ENCODE assay signal across 1 cellular context in the genomic region with DNA sequence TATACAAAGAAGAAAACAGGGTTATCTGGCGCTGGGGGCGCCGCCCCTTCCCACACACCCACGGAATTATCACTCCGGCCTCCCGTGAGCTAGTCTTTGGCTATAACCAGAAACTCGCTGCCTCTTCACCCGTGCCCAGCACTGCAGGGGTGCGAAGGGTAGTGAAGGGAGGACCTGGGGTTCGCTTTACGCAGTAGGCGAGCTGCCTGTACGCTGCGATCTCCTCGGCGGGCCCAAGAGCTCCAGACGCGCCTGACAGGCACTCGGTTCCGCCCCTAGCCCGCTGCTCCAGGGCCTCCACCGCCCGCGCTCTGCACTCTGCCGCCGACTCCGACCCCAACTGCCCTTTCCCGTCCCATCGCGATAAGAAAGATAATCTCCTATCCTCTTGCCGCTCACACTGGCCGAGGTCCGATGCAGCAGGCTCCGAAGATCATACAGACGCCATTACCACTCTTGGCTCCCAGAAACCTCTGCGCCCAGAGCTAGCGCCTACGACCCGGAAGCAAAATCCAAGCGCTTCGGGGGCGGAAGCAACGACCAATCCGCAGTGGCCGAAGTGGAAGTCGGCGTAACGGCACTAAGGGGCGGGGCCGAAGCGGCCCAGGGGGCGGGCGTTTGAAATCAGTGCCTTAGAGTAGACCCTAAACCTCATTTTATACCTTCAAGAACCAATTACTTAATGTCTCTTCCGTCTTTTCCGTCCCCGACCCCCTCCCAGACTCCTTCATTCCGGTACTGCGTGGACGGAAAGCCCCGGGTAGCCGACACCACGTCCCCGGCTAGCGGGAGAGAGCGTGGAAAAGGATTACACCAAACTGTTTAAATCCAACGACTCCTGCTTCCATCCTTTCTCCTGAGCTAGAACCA.
TF ChIP-seq lines count a peak whose summit lies in the region.

A gene (minus strand): TSS at position 458 of the 870 bp plus-strand sequence. CDS start 1,371 bp downstream, outside the sequence.
A gene (plus strand): TSS at position 611 of the 870 bp plus-strand sequence. CDS start 23,664 bp downstream, outside the sequence.

TF ChIP-seq in HepG2, 621 proteins besides CTCF, POLR2A, EP300 and RAD21 (continued from another document and continues in another):
- TF ChIP-seq, protein P1, sequence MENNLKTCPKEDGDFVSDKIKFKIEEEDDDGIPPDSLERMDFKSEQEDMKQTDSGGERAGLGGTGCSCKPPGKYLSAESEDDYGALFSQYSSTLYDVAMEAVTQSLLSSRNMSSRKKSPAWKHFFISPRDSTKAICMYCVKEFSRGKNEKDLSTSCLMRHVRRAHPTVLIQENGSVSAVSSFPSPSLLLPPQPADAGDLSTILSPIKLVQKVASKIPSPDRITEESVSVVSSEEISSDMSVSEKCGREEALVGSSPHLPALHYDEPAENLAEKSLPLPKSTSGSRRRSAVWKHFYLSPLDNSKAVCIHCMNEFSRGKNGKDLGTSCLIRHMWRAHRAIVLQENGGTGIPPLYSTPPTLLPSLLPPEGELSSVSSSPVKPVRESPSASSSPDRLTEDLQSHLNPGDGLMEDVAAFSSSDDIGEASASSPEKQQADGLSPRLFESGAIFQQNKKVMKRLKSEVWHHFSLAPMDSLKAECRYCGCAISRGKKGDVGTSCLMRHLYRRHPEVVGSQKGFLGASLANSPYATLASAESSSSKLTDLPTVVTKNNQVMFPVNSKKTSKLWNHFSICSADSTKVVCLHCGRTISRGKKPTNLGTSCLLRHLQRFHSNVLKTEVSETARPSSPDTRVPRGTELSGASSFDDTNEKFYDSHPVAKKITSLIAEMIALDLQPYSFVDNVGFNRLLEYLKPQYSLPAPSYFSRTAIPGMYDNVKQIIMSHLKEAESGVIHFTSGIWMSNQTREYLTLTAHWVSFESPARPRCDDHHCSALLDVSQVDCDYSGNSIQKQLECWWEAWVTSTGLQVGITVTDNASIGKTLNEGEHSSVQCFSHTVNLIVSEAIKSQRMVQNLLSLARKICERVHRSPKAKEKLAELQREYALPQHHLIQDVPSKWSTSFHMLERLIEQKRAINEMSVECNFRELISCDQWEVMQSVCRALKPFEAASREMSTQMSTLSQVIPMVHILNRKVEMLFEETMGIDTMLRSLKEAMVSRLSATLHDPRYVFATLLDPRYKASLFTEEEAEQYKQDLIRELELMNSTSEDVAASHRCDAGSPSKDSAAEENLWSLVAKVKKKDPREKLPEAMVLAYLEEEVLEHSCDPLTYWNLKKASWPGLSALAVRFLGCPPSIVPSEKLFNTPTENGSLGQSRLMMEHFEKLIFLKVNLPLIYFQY (CRISPR knock-in tag; IDR thresholded peaks at IDR 0.05; ENCODE audit: borderline replicate concordance) = no peak
- TF ChIP-seq KLF11 (CRISPR knock-in tag; IDR thresholded peaks at IDR 0.05) = 0 out of 2 replicates have a peak, but pooled peaks have one; percentile 56
- TF ChIP-seq, protein P2, sequence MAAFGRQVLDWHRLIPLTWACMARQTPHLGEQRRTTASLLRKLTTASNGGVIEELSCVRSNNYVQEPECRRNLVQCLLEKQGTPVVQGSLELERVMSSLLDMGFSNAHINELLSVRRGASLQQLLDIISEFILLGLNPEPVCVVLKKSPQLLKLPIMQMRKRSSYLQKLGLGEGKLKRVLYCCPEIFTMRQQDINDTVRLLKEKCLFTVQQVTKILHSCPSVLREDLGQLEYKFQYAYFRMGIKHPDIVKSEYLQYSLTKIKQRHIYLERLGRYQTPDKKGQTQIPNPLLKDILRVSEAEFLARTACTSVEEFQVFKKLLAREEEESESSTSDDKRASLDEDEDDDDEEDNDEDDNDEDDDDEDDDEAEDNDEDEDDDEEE (CRISPR knock-in tag; IDR thresholded peaks at IDR 0.05) = 0 out of 2 replicates have a peak, but pooled peaks have one; percentile 39
- no peak for TF ChIP-seq TAF15 (IDR thresholded peaks at IDR 0.05; ENCODE audit: low read depth, low read length, poor library complexity, severe bottlenecking)
- no peak for TF ChIP-seq ZNF746 (CRISPR knock-in tag; IDR thresholded peaks at IDR 0.05)
- no peak for TF ChIP-seq MAFF (IDR thresholded peaks at IDR 0.05; ENCODE audit: low read depth, low read length)
- TF ChIP-seq, protein P3, sequence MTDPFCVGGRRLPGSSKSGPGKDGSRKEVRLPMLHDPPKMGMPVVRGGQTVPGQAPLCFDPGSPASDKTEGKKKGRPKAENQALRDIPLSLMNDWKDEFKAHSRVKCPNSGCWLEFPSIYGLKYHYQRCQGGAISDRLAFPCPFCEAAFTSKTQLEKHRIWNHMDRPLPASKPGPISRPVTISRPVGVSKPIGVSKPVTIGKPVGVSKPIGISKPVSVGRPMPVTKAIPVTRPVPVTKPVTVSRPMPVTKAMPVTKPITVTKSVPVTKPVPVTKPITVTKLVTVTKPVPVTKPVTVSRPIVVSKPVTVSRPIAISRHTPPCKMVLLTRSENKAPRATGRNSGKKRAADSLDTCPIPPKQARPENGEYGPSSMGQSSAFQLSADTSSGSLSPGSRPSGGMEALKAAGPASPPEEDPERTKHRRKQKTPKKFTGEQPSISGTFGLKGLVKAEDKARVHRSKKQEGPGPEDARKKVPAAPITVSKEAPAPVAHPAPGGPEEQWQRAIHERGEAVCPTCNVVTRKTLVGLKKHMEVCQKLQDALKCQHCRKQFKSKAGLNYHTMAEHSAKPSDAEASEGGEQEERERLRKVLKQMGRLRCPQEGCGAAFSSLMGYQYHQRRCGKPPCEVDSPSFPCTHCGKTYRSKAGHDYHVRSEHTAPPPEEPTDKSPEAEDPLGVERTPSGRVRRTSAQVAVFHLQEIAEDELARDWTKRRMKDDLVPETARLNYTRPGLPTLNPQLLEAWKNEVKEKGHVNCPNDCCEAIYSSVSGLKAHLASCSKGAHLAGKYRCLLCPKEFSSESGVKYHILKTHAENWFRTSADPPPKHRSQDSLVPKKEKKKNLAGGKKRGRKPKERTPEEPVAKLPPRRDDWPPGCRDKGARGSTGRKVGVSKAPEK (CRISPR knock-in tag; IDR thresholded peaks at IDR 0.05; ENCODE audit: borderline replicate concordance) = no peak
- TF ChIP-seq ZNF792 (CRISPR knock-in tag; IDR thresholded peaks at IDR 0.05) = peak; percentile 37; the same call in 1 of the 2 replicates
- TF ChIP-seq HDAC1 (CRISPR knock-in tag; IDR thresholded peaks at IDR 0.05) = peak; percentile 93
- TF ChIP-seq, protein P4, sequence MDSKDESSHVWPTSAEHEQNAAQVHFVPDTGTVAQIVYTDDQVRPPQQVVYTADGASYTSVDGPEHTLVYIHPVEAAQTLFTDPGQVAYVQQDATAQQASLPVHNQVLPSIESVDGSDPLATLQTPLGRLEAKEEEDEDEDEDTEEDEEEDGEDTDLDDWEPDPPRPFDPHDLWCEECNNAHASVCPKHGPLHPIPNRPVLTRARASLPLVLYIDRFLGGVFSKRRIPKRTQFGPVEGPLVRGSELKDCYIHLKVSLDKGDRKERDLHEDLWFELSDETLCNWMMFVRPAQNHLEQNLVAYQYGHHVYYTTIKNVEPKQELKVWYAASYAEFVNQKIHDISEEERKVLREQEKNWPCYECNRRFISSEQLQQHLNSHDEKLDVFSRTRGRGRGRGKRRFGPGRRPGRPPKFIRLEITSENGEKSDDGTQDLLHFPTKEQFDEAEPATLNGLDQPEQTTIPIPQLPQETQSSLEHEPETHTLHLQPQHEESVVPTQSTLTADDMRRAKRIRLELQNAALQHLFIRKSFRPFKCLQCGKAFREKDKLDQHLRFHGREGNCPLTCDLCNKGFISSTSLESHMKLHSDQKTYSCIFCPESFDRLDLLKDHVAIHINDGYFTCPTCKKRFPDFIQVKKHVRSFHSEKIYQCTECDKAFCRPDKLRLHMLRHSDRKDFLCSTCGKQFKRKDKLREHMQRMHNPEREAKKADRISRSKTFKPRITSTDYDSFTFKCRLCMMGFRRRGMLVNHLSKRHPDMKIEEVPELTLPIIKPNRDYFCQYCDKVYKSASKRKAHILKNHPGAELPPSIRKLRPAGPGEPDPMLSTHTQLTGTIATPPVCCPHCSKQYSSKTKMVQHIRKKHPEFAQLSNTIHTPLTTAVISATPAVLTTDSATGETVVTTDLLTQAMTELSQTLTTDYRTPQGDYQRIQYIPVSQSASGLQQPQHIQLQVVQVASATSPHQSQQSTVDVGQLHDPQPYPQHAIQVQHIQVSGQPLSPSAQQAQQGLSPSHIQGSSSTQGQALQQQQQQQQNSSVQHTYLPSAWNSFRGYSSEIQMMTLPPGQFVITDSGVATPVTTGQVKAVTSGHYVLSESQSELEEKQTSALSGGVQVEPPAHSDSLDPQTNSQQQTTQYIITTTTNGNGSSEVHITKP (CRISPR knock-in tag; IDR thresholded peaks at IDR 0.05; ENCODE audit: low read depth) = peak; percentile 38; the same call in 1 of the 2 replicates
- TF ChIP-seq, protein P5, sequence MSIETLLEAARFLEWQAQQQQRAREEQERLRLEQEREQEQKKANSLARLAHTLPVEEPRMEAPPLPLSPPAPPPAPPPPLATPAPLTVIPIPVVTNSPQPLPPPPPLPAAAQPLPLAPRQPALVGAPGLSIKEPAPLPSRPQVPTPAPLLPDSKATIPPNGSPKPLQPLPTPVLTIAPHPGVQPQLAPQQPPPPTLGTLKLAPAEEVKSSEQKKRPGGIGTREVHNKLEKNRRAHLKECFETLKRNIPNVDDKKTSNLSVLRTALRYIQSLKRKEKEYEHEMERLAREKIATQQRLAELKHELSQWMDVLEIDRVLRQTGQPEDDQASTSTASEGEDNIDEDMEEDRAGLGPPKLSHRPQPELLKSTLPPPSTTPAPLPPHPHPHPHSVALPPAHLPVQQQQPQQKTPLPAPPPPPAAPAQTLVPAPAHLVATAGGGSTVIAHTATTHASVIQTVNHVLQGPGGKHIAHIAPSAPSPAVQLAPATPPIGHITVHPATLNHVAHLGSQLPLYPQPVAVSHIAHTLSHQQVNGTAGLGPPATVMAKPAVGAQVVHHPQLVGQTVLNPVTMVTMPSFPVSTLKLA (IDR thresholded peaks at IDR 0.05) = no peak
- no peak for TF ChIP-seq ZNF850 (CRISPR knock-in tag; conservative IDR thresholded peaks at IDR 0.05)
- TF ChIP-seq, protein P6, sequence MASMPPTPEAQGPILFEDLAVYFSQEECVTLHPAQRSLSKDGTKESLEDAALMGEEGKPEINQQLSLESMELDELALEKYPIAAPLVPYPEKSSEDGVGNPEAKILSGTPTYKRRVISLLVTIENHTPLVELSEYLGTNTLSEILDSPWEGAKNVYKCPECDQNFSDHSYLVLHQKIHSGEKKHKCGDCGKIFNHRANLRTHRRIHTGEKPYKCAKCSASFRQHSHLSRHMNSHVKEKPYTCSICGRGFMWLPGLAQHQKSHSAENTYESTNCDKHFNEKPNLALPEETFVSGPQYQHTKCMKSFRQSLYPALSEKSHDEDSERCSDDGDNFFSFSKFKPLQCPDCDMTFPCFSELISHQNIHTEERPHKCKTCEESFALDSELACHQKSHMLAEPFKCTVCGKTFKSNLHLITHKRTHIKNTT (CRISPR knock-in tag; IDR thresholded peaks at IDR 0.05) = no peak
- no peak for TF ChIP-seq SOX13 (IDR thresholded peaks at IDR 0.05)
- TF ChIP-seq SOX13 (CRISPR knock-in tag; conservative IDR thresholded peaks at IDR 0.05 in 1 of 2, IDR thresholded peaks at IDR 0.05 in 1 of 2) = 0 out of 4 replicates have a peak, but pooled peaks of 1 of the 2 experiments have one; percentile 19
- TF ChIP-seq ZNF549 (CRISPR knock-in tag; IDR thresholded peaks at IDR 0.05) = no peak
- TF ChIP-seq, protein P7, sequence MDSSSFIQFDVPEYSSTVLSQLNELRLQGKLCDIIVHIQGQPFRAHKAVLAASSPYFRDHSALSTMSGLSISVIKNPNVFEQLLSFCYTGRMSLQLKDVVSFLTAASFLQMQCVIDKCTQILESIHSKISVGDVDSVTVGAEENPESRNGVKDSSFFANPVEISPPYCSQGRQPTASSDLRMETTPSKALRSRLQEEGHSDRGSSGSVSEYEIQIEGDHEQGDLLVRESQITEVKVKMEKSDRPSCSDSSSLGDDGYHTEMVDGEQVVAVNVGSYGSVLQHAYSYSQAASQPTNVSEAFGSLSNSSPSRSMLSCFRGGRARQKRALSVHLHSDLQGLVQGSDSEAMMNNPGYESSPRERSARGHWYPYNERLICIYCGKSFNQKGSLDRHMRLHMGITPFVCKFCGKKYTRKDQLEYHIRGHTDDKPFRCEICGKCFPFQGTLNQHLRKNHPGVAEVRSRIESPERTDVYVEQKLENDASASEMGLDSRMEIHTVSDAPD (CRISPR knock-in tag; IDR thresholded peaks at IDR 0.05) = no peak
- TF ChIP-seq ZNF670 (CRISPR knock-in tag; IDR thresholded peaks at IDR 0.05; ENCODE audit: borderline replicate concordance) = 0 out of 2 replicates have a peak, but pooled peaks have one; percentile 22
- TF ChIP-seq, protein P8, sequence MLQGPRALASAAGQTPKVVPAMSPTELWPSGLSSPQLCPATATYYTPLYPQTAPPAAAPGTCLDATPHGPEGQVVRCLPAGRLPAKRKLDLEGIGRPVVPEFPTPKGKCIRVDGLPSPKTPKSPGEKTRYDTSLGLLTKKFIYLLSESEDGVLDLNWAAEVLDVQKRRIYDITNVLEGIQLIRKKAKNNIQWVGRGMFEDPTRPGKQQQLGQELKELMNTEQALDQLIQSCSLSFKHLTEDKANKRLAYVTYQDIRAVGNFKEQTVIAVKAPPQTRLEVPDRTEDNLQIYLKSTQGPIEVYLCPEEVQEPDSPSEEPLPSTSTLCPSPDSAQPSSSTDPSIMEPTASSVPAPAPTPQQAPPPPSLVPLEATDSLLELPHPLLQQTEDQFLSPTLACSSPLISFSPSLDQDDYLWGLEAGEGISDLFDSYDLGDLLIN (CRISPR knock-in tag; IDR thresholded peaks at IDR 0.05; ENCODE audit: borderline replicate concordance) = no peak
- 0 out of 2 replicates have a peak, but pooled peaks have one; percentile 62 for TF ChIP-seq ZNF451 (CRISPR knock-in tag; IDR thresholded peaks at IDR 0.05)
- no peak for TF ChIP-seq ZNF614 (CRISPR knock-in tag; IDR thresholded peaks at IDR 0.05; ENCODE audit: borderline replicate concordance)
- TF ChIP-seq ZNF326 (CRISPR knock-in tag; IDR thresholded peaks at IDR 0.05; ENCODE audit: borderline replicate concordance) = no peak
- TF ChIP-seq, protein P9, sequence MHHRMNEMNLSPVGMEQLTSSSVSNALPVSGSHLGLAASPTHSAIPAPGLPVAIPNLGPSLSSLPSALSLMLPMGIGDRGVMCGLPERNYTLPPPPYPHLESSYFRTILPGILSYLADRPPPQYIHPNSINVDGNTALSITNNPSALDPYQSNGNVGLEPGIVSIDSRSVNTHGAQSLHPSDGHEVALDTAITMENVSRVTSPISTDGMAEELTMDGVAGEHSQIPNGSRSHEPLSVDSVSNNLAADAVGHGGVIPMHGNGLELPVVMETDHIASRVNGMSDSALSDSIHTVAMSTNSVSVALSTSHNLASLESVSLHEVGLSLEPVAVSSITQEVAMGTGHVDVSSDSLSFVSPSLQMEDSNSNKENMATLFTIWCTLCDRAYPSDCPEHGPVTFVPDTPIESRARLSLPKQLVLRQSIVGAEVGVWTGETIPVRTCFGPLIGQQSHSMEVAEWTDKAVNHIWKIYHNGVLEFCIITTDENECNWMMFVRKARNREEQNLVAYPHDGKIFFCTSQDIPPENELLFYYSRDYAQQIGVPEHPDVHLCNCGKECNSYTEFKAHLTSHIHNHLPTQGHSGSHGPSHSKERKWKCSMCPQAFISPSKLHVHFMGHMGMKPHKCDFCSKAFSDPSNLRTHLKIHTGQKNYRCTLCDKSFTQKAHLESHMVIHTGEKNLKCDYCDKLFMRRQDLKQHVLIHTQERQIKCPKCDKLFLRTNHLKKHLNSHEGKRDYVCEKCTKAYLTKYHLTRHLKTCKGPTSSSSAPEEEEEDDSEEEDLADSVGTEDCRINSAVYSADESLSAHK (CRISPR knock-in tag; IDR thresholded peaks at IDR 0.05; ENCODE audit: borderline replicate concordance) = no peak
- TF ChIP-seq ZNF484 (CRISPR knock-in tag; IDR thresholded peaks at IDR 0.05; ENCODE audit: borderline replicate concordance, low read depth) = no peak
- no peak for TF ChIP-seq ZNF530 (CRISPR knock-in tag; IDR thresholded peaks at IDR 0.05; ENCODE audit: low read depth)
- peak; percentile 89 for TF ChIP-seq NFYB (CRISPR knock-in tag; IDR thresholded peaks at IDR 0.05)
- 0 out of 2 replicates have a peak, but pooled peaks have one; percentile 49 for TF ChIP-seq ZNF563 (CRISPR knock-in tag; IDR thresholded peaks at IDR 0.05)
